In genomic region chr1:19450811-19451564, GRCh38 we compare ENCODE assay signal across 8 cellular contexts. TPM values are rescaled to one million over a fixed set of nuclear protein-coding genes. Genes with fewer than 3 reads are reported as not detected.
DNase-seq lines count a peak whose midpoint lies in the region; ATAC-seq, FAIRE-seq and TF ChIP-seq lines count a peak whose summit lies in the region.

No MANE protein-coding gene starts in this region.

- WGBS in A549 (ENCODE audit: missing lambda C conversion rate): 39% methylated on average over 7 of the region's 8 CpGs
- 86% methylated on average over 8 of the region's 8 CpGs for WGBS in mesenchymal stem cell

- H4K91ac ChIP-seq in mesenchymal stem cell (ENCODE audit: low read length): no peak overlapping the region

- H3K4me1 ChIP-seq in A549: peaks cover 67% of the 10 kb centered on the region
- peaks cover 55% of the 10 kb centered on the region for H3K4me1 ChIP-seq in mesenchymal stem cell (ENCODE audit: control insufficient read depth, insufficient read depth, low read depth, low read length)

- no peaks in the 10 kb centered on the region for H3K9me3 ChIP-seq in A549
- no peaks in the 10 kb centered on the region for H3K9me3 ChIP-seq in mesenchymal stem cell (ENCODE audit: control insufficient read depth, low read length)

- no peak for TF ChIP-seq POLR2A in A549 (IDR thresholded peaks at IDR 0.05; ENCODE audit: low read length)

- peak overlapping the region; percentile 81 for H3K4me2 ChIP-seq in A549
- H3K4me2 ChIP-seq in mesenchymal stem cell (ENCODE audit: low read length, poor library complexity, severe bottlenecking): no peak overlapping the region

- peak overlapping the region; percentile 88 for H3K9ac ChIP-seq in mesenchymal stem cell (ENCODE audit: low read length)

- H3K36me3 ChIP-seq in mesenchymal stem cell (ENCODE audit: control insufficient read depth in 1 of 2, insufficient read depth in 2 of 2, low read depth in 1 of 2, low read length in 2 of 2): peaks cover 6 to 11% of the 10 kb centered on the region in 2 experiments

- peak overlapping the region in 1 of 2 experiments; percentile 41 for H3K4ac ChIP-seq in mesenchymal stem cell (ENCODE audit: low read depth in 1 of 2, low read length in 2 of 2)

- no peaks in the 10 kb centered on the region for H3K27me3 ChIP-seq in mesenchymal stem cell (ENCODE audit: control insufficient read depth in 1 of 2, insufficient read depth in 1 of 2, low read length in 2 of 2)

- H3K79me1 ChIP-seq in mesenchymal stem cell (replicated peaks; ENCODE audit: low read length, poor library complexity, severe bottlenecking): peaks cover 2% of the 10 kb centered on the region

- TF ChIP-seq RAD21 in A549 (conservative IDR thresholded peaks at IDR 0.05 in 1 of 2, IDR thresholded peaks at IDR 0.05 in 1 of 2): no peak

- no peak overlapping the region for H2AFZ ChIP-seq in mesenchymal stem cell (ENCODE audit: low read depth, low read length)

- no peak overlapping the region for H2BK15ac ChIP-seq in mesenchymal stem cell (ENCODE audit: low read depth, poor library complexity, severe bottlenecking)

- DNase-seq in A549 (ENCODE audit: low read depth in 1 of 2, low spot score in 1 of 2) (peak; percentile 57 to 74), LHCN-M2 (ENCODE audit: low read depth) (peak; percentile 97), cardiac fibroblast (ENCODE audit: low read depth in 2 of 2) (peak; percentile 92), mesenchymal stem cell (peak; percentile 97), NCI-H1436 (lab: John Stamatoyannopoulos, UW) (no peak), iPS-NIHi11 (ENCODE audit: low spot score) (no peak)

- no peak overlapping the region for H4K8ac ChIP-seq in mesenchymal stem cell (ENCODE audit: low read length)

- H3K27ac ChIP-seq in A549 (peak overlapping the region; percentile 31 to 71; a peak in 4 of 6 replicates), mesenchymal stem cell (ENCODE audit: low read length, poor library complexity, severe bottlenecking) (peak overlapping the region; percentile 78)

- CTCF ChIA-PET in A549 (lab: Yijun Ruan, JAX): no interaction called here

- no peak overlapping the region for H2AK5ac ChIP-seq in mesenchymal stem cell (ENCODE audit: low read length, severe bottlenecking)

- POLR2A ChIA-PET in A549 (lab: Yijun Ruan, JAX): no interaction called here

- H2BK12ac ChIP-seq in mesenchymal stem cell (ENCODE audit: low read length in 2 of 2): peak overlapping the region in 1 of 2 experiments; percentile 47

- peak overlapping the region in 1 of 2 experiments; percentile 3 for H3K18ac ChIP-seq in mesenchymal stem cell (ENCODE audit: low read depth in 1 of 2, low read length in 2 of 2)

- TF ChIP-seq CTCF in A549 (IDR thresholded peaks at IDR 0.05): no peak
- TF ChIP-seq CTCF in cardiac fibroblast (IDR thresholded peaks at IDR 0.05; ENCODE audit: low read depth, low read length): no peak

- H3K14ac ChIP-seq in mesenchymal stem cell (ENCODE audit: low read length in 2 of 2): no peak overlapping the region

- no peak overlapping the region for H3K23ac ChIP-seq in mesenchymal stem cell (ENCODE audit: low read length in 2 of 2)

- H2BK120ac ChIP-seq in mesenchymal stem cell (ENCODE audit: low read depth, low read length): no peak overlapping the region

- peak in 1 of 2 experiments; percentile 41; a peak in 1 of 5 replicates for TF ChIP-seq EP300 in A549 (IDR thresholded peaks at IDR 0.05)

- H3K4me3 ChIP-seq in A549: peak overlapping the region; percentile 20; the same call in 1 of the 3 replicates
- no peak overlapping the region for H3K4me3 ChIP-seq in cardiac fibroblast (replicated peaks in 1 of 2; ENCODE audit: low read depth in 2 of 2, low read length in 2 of 2)
- H3K4me3 ChIP-seq in mesenchymal stem cell (ENCODE audit: insufficient read depth in 1 of 2, low read depth in 1 of 2, low read length in 2 of 2): peak overlapping the region in 1 of 2 experiments; percentile 68

- no peak for FAIRE-seq in A549 (lab: Jason Lieb, UNC)

- ATAC-seq in A549: peak; percentile 89
- ATAC-seq in GM18907 (IDR thresholded peaks at IDR 0.05; ENCODE audit: unreplicated experiment): no peak
- ATAC-seq in HG03097 (IDR thresholded peaks at IDR 0.05; ENCODE audit: low FRiP score, unreplicated experiment): no peak

- H2BK5ac ChIP-seq in mesenchymal stem cell (ENCODE audit: low read depth, low read length, poor library complexity, severe bottlenecking): no peak overlapping the region

TF ChIP-seq in A549, 52 proteins besides CTCF, POLR2A, EP300 and RAD21 (continues in another document):
- TF ChIP-seq E2F6 (IDR thresholded peaks at IDR 0.05; ENCODE audit: borderline replicate concordance, low read depth) (no peak), KDM5A (IDR thresholded peaks at IDR 0.05) (no peak), KDM1A (IDR thresholded peaks at IDR 0.05; ENCODE audit: low read depth) (no peak), RNF2 (IDR thresholded peaks at IDR 0.05; ENCODE audit: borderline replicate concordance, low read depth) (no peak), FOSL2 (IDR thresholded peaks at IDR 0.05) (peak; percentile 71), FOSL2 (CRISPR knock-in tag; IDR thresholded peaks at IDR 0.05) (peak; percentile 92), MAX (IDR thresholded peaks at IDR 0.05) (peak; percentile 59), ZSCAN20 (CRISPR knock-in tag; IDR thresholded peaks at IDR 0.05) (no peak), NR3C1 (IDR thresholded peaks at IDR 0.05) (no peak), ZNF302 (CRISPR knock-in tag; IDR thresholded peaks at IDR 0.05) (no peak), POLR2AphosphoS2 (conservative IDR thresholded peaks at IDR 0.05; ENCODE audit: low read length) (no peak), CHD2 (IDR thresholded peaks at IDR 0.05; ENCODE audit: low read length, partially characterized antibody) (no peak), CBX8 (IDR thresholded peaks at IDR 0.05) (no peak), HDAC2 (IDR thresholded peaks at IDR 0.05) (no peak), CBX2 (IDR thresholded peaks at IDR 0.05; ENCODE audit: borderline replicate concordance, low read depth) (no peak), PBX3 (IDR thresholded peaks at IDR 0.05) (no peak), RARB (CRISPR knock-in tag; IDR thresholded peaks at IDR 0.05) (no peak), ESRRA (IDR thresholded peaks at IDR 0.05; ENCODE audit: borderline replicate concordance, low read length) (no peak), JUN (IDR thresholded peaks at IDR 0.05) (peak; percentile 55 to 58; a peak in 1 of 5 replicates), MYC (IDR thresholded peaks at IDR 0.05; ENCODE audit: borderline replicate concordance, low read length) (no peak), FOXS1 (CRISPR knock-in tag; IDR thresholded peaks at IDR 0.05) (no peak), HEYL (CRISPR knock-in tag; IDR thresholded peaks at IDR 0.05) (no peak), NPAS2 (CRISPR knock-in tag; IDR thresholded peaks at IDR 0.05; ENCODE audit: borderline replicate concordance) (no peak), EHMT2 (IDR thresholded peaks at IDR 0.05; ENCODE audit: low read depth) (no peak), ZC3H11A (IDR thresholded peaks at IDR 0.05) (no peak), SREBF2 (IDR thresholded peaks at IDR 0.05) (no peak), ATOH8 (CRISPR knock-in tag; IDR thresholded peaks at IDR 0.05; ENCODE audit: low read depth) (no peak), MAFK (IDR thresholded peaks at IDR 0.05; ENCODE audit: partially characterized antibody) (no peak), CEBPB (IDR thresholded peaks at IDR 0.05) (no peak; a peak in 1 of 4 replicates)
- TF ChIP-seq, protein P1, sequence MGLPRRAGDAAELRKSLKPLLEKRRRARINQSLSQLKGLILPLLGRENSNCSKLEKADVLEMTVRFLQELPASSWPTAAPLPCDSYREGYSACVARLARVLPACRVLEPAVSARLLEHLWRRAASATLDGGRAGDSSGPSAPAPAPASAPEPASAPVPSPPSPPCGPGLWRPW (IDR thresholded peaks at IDR 0.05): 0 out of 2 replicates have a peak, but pooled peaks have one; percentile 7

RNA-seq across cellular contexts. Expression of gene CAPZB, which starts 34.4 kb away (rescaled TPM):
- polyA plus RNA-seq in A549 (2011; rRNA removed) (129 and 133 TPM in 2 replicates), A549 (2017; fragmentation: RNase III; extraction: RNeasy Plus Mini Kit Qiagen cat#74134 plus additional on column Dnase treatment) (281 to 306 TPM (median 296 TPM) in 3 replicates)
- polyA plus RNA-seq in A549 (2012; cell fraction: cytosol; rRNA removed): 133 and 152 TPM in 2 replicates
- 68.8 and 88.9 TPM in 2 replicates for polyA plus RNA-seq in A549 (2012; cell fraction: nucleus; rRNA removed)
- 76.6 and 87.0 TPM in 2 replicates for polyA minus RNA-seq in A549 (2011; rRNA and poly(A)+ RNA removed)
- total RNA-seq in LHCN-M2 (2014; rRNA removed): 97.1 and 134 TPM in 2 replicates
- polyA plus RNA-seq in LHCN-M2 (2012): 454 TPM
- 431 TPM for polyA plus RNA-seq in mesenchymal stem cell (2013, experiment 1 of 2)
- 426 TPM for polyA plus RNA-seq in mesenchymal stem cell (2013, experiment 2 of 2)

Comparison
In these comparisons a context has a peak if more than half of its experiments do, and no peak if none do; other contexts are left out.
1. ATAC-seq: peak in A549 (2 of 2); none in GM18907 (single experiment) and HG03097 (single experiment).
2. DNase-seq: peak in A549 (2 of 2), LHCN-M2 (single experiment), cardiac fibroblast (2 of 2) and mesenchymal stem cell (single experiment); none in NCI-H1436 (single experiment) and iPS-NIHi11 (single experiment).